ENCODE assay signal across 1 cellular context in genomic region chr12:81668475-81668874, GRCh38.
TF ChIP-seq lines count a peak whose summit lies in the region.

No MANE protein-coding gene starts in this region.

TF ChIP-seq in SK-N-SH, 30 proteins besides CTCF, POLR2A, EP300 and RAD21 (continued from another document):
- peak; percentile 85 for TF ChIP-seq FOSL2 (IDR thresholded peaks at IDR 0.05; ENCODE audit: borderline replicate concordance, low read depth)
- TF ChIP-seq GATA2 (CRISPR knock-in tag; IDR thresholded peaks at IDR 0.05) = no peak
- no peak for TF ChIP-seq GABPA (IDR thresholded peaks at IDR 0.05; ENCODE audit: low read depth)
- TF ChIP-seq, protein P1, sequence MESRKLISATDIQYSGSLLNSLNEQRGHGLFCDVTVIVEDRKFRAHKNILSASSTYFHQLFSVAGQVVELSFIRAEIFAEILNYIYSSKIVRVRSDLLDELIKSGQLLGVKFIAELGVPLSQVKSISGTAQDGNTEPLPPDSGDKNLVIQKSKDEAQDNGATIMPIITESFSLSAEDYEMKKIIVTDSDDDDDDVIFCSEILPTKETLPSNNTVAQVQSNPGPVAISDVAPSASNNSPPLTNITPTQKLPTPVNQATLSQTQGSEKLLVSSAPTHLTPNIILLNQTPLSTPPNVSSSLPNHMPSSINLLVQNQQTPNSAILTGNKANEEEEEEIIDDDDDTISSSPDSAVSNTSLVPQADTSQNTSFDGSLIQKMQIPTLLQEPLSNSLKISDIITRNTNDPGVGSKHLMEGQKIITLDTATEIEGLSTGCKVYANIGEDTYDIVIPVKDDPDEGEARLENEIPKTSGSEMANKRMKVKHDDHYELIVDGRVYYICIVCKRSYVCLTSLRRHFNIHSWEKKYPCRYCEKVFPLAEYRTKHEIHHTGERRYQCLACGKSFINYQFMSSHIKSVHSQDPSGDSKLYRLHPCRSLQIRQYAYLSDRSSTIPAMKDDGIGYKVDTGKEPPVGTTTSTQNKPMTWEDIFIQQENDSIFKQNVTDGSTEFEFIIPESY (IDR thresholded peaks at IDR 0.05; ENCODE audit: borderline replicate concordance, low read depth) = no peak
- TF ChIP-seq NFIC (IDR thresholded peaks at IDR 0.05; ENCODE audit: borderline replicate concordance) = no peak
- TF ChIP-seq, protein P2, sequence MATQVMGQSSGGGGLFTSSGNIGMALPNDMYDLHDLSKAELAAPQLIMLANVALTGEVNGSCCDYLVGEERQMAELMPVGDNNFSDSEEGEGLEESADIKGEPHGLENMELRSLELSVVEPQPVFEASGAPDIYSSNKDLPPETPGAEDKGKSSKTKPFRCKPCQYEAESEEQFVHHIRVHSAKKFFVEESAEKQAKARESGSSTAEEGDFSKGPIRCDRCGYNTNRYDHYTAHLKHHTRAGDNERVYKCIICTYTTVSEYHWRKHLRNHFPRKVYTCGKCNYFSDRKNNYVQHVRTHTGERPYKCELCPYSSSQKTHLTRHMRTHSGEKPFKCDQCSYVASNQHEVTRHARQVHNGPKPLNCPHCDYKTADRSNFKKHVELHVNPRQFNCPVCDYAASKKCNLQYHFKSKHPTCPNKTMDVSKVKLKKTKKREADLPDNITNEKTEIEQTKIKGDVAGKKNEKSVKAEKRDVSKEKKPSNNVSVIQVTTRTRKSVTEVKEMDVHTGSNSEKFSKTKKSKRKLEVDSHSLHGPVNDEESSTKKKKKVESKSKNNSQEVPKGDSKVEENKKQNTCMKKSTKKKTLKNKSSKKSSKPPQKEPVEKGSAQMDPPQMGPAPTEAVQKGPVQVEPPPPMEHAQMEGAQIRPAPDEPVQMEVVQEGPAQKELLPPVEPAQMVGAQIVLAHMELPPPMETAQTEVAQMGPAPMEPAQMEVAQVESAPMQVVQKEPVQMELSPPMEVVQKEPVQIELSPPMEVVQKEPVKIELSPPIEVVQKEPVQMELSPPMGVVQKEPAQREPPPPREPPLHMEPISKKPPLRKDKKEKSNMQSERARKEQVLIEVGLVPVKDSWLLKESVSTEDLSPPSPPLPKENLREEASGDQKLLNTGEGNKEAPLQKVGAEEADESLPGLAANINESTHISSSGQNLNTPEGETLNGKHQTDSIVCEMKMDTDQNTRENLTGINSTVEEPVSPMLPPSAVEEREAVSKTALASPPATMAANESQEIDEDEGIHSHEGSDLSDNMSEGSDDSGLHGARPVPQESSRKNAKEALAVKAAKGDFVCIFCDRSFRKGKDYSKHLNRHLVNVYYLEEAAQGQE (IDR thresholded peaks at IDR 0.05; ENCODE audit: low read depth, low read length) = no peak
- no peak for TF ChIP-seq FOXM1 (IDR thresholded peaks at IDR 0.05; ENCODE audit: low read depth)
